In genomic region chr16:4944333-4945281, GRCh38 we compare ENCODE assay signal across 1 cellular context.
TF ChIP-seq lines count a peak whose summit lies in the region.

No MANE protein-coding gene starts in this region.

TF ChIP-seq in H1, 55 proteins besides CTCF, POLR2A, EP300 and RAD21:
- TF ChIP-seq SP2 (IDR thresholded peaks at IDR 0.05; ENCODE audit: low read length) (no peak), KDM5A (IDR thresholded peaks at IDR 0.05; ENCODE audit: low read length) (no peak), KDM1A (IDR thresholded peaks at IDR 0.05; ENCODE audit: borderline replicate concordance, low read length) (no peak), CBX5 (IDR thresholded peaks at IDR 0.05; ENCODE audit: low read depth, low read length) (no peak), JUND (IDR thresholded peaks at IDR 0.05; ENCODE audit: low read length) (peak; percentile 97), TAF7 (optimal IDR thresholded peaks at IDR 0.05; ENCODE audit: borderline replicate concordance, low read depth, low read length) (no peak), MAFK (IDR thresholded peaks at IDR 0.05; ENCODE audit: low read depth, low read length) (peak; percentile 42; the same call in 1 of the 2 replicates), CHD2 (IDR thresholded peaks at IDR 0.05; ENCODE audit: low read length) (no peak), GTF2F1 (IDR thresholded peaks at IDR 0.05; ENCODE audit: borderline replicate concordance, low read depth, low read length) (no peak), EZH2 (IDR thresholded peaks at IDR 0.05; ENCODE audit: low read depth, low read length, severe bottlenecking) (no peak), TBP (IDR thresholded peaks at IDR 0.05; ENCODE audit: low read depth, low read length) (no peak), PHF8 (conservative IDR thresholded peaks at IDR 0.05; ENCODE audit: low read depth, low read length) (no peak), NRF1 (IDR thresholded peaks at IDR 0.05; ENCODE audit: low read depth, low read length) (no peak), ATF3 (IDR thresholded peaks at IDR 0.05; ENCODE audit: insufficient read depth, low read depth, low read length) (no peak), CREB1 (IDR thresholded peaks at IDR 0.05) (no peak), POU5F1 (IDR thresholded peaks at IDR 0.05; ENCODE audit: low read depth, low read length) (no peak), SP1 (IDR thresholded peaks at IDR 0.05; ENCODE audit: low read depth, low read length) (0 out of 2 replicates have a peak, but pooled peaks have one; percentile 20), KDM4A (IDR thresholded peaks at IDR 0.05; ENCODE audit: low read depth, low read length, severe bottlenecking) (no peak), CBX8 (IDR thresholded peaks at IDR 0.05; ENCODE audit: borderline replicate concordance, low read depth, low read length) (no peak), JUN (IDR thresholded peaks at IDR 0.05; ENCODE audit: low read depth, low read length) (peak; percentile 86), BACH1 (IDR thresholded peaks at IDR 0.05; ENCODE audit: low read length) (peak; percentile 78), RFX5 (IDR thresholded peaks at IDR 0.05; ENCODE audit: borderline replicate concordance, low read depth, low read length) (no peak), EGR1 (IDR thresholded peaks at IDR 0.05; ENCODE audit: borderline replicate concordance, low read depth, low read length) (no peak), YY1 (IDR thresholded peaks at IDR 0.05; ENCODE audit: low read depth, low read length) (peak; percentile 43; the same call in 1 of the 2 replicates), RBBP5 (IDR thresholded peaks at IDR 0.05; ENCODE audit: borderline replicate concordance, low read depth, low read length) (no peak), NANOG (IDR thresholded peaks at IDR 0.05; ENCODE audit: insufficient read depth, low read depth, low read length, poor library complexity, severe bottlenecking) (no peak), RNF2 (IDR thresholded peaks at IDR 0.05; ENCODE audit: borderline replicate concordance, low read depth, low read length, missing control alignments, poor library complexity, severe bottlenecking) (no peak), E2F6 (IDR thresholded peaks at IDR 0.05) (0 out of 2 replicates have a peak, but pooled peaks have one; percentile 14), ZNF274 (IDR thresholded peaks at IDR 0.05; ENCODE audit: borderline replicate concordance, extremely low read depth, low read length) (no peak)
